Comparison of ENCODE assay signal across 1 cellular context in genomic region chr6:159728552-159728951, GRCh38.
TF ChIP-seq lines count a peak whose summit lies in the region.

No MANE protein-coding gene starts in this region.

TF ChIP-seq in A549, 52 proteins besides CTCF, POLR2A, EP300 and RAD21 (continued from another document):
- no peak for TF ChIP-seq HDAC2 (IDR thresholded peaks at IDR 0.05)
- TF ChIP-seq ELK1 (IDR thresholded peaks at IDR 0.05; ENCODE audit: low read depth, low read length) = no peak
- no peak for TF ChIP-seq HOXB5 (CRISPR knock-in tag; IDR thresholded peaks at IDR 0.05)
- TF ChIP-seq CBX8 (IDR thresholded peaks at IDR 0.05) = no peak
- no peak for TF ChIP-seq CEBPB (IDR thresholded peaks at IDR 0.05)
- no peak for TF ChIP-seq PHF8 (IDR thresholded peaks at IDR 0.05; ENCODE audit: borderline replicate concordance, low read depth)
- no peak for TF ChIP-seq POLR2AphosphoS2 (conservative IDR thresholded peaks at IDR 0.05; ENCODE audit: low read length)
- no peak for TF ChIP-seq ZSCAN20 (CRISPR knock-in tag; IDR thresholded peaks at IDR 0.05)
TF ChIP-seq in A549: peak in this region for 0.
